9 cellular contexts compared by ENCODE assay signal in the genomic region with DNA sequence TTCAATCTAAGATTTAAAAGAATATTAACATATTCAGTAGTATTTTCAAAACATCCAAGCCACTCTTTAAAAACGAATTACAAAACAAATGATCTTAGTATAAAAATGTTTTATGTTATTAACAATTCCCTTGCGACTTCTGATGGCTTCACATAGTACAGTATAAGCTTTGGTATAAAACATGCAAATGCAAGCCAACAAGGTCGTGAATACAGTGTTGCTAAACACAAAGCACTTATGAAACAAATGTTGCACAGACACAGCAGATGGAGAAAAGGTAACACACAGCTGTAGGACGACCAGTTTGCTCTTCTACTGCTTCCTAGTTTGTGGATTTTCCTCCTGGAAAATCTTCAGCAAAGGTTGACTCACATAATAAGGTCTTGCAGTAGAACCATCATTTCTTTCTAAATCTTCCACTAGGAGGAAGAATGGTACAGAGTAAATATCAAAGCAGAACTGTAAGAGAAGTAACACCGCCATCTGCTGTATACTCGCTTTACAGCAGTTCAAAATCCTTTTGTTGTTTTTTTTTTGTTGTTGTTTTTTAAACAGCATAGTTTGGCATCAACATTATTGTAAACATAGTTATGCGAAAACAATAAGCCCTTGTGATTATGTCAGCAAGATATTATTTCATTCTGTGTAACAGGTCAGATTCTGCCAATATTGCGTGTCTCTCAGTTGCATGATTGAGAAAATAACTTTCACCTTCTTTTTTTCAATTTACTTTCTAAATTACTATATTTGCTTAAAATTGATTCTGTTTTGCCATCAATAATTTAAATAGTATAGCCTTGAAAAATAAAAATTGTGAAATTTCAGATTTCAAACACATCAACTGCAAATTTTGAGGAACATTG.
DNase-seq lines count a peak whose midpoint lies in the region; ATAC-seq and TF ChIP-seq lines count a peak whose summit lies in the region.
"Had no signal": no experiment of that assay in that cellular context is flagged by ENCODE, and none has a peak within 500 bp of the region (broad histone marks: within the 10 kb centered on the region; RNA-seq: fewer than 3 reads in every experiment).

No MANE protein-coding gene starts in this region.

- no peaks in the 10 kb centered on the region for H3K9me3 ChIP-seq in DOHH2 (ENCODE audit: control insufficient read depth, insufficient read depth, low read length)

- no peak overlapping the region for H3K4me3 Mint-ChIP-seq in activated naive CD8-positive, alpha-beta T cell treated with anti-CD3 and anti-CD28 coated beads, Interleukin-2, amount 50 U/mL, for 24 hours
- H3K4me3 Mint-ChIP-seq: activated T-cell treated with anti-CD3 and anti-CD28 coated beads, Interleukin-2, amount 50 U/mL, for 72 hours had no signal

- H3K4me1 ChIP-seq in DOHH2 (ENCODE audit: control insufficient read depth, low read length), result no peaks in the 10 kb centered on the region

- H3K9me2 ChIP-seq in DOHH2 (replicated peaks; ENCODE audit: control insufficient read depth, low read length), result no peaks in the 10 kb centered on the region

- no peak overlapping the region for H3K27ac ChIP-seq in DOHH2 (ENCODE audit: low read depth, low read length)

- H3K4me2 ChIP-seq in DOHH2 (ENCODE audit: low read length), result no peak overlapping the region

- TF ChIP-seq CTCF in DOHH2 (IDR thresholded peaks at IDR 0.05; ENCODE audit: low read depth, low read length, poor library complexity, severe bottlenecking), result peak; percentile 85

- no peak overlapping the region for H3K27ac Mint-ChIP-seq in activated naive CD8-positive, alpha-beta T cell treated with anti-CD3 and anti-CD28 coated beads, Interleukin-2, amount 50 U/mL, for 24 hours
- H3K27ac Mint-ChIP-seq: activated T-cell treated with anti-CD3 and anti-CD28 coated beads, Interleukin-2, amount 50 U/mL, for 72 hours had no signal

- no peaks in the 10 kb centered on the region for H3F3A ChIP-seq in DOHH2 (ENCODE audit: control insufficient read depth, insufficient read depth)

- no peaks in the 10 kb centered on the region for H4K20me1 ChIP-seq in DOHH2 (ENCODE audit: control insufficient read depth, insufficient read depth, low read depth, low read length)

- H3K27me3 Mint-ChIP-seq in activated naive CD8-positive, alpha-beta T cell treated with anti-CD3 and anti-CD28 coated beads, Interleukin-2, amount 50 U/mL, for 24 hours, result no peaks in the 10 kb centered on the region

- H3K4me1 Mint-ChIP-seq in activated naive CD8-positive, alpha-beta T cell treated with anti-CD3 and anti-CD28 coated beads, Interleukin-2, amount 50 U/mL, for 24 hours, result no peaks in the 10 kb centered on the region

- no peaks in the 10 kb centered on the region; the same call in 1 of the 2 replicates for H3K27me3 ChIP-seq in DOHH2 (ENCODE audit: control insufficient read depth, low read length)

- no peaks in the 10 kb centered on the region for H3K9me3 Mint-ChIP-seq in activated naive CD8-positive, alpha-beta T cell treated with anti-CD3 and anti-CD28 coated beads, Interleukin-2, amount 50 U/mL, for 24 hours
- H3K9me3 Mint-ChIP-seq: activated T-cell treated with anti-CD3 and anti-CD28 coated beads, Interleukin-2, amount 50 U/mL, for 72 hours had no signal

- ATAC-seq in GM19452 (IDR thresholded peaks at IDR 0.05; ENCODE audit: unreplicated experiment) (peak; percentile 82), HG03442 (IDR thresholded peaks at IDR 0.05; ENCODE audit: unreplicated experiment) (peak; percentile 94)
- no peak for ATAC-seq in activated naive CD8-positive, alpha-beta T cell treated with anti-CD3 and anti-CD28 coated beads, Interleukin-2, amount 50 U/mL, for 24 hours

- H3K36me3 ChIP-seq in DOHH2 (ENCODE audit: control insufficient read depth, low read length), result no peaks in the 10 kb centered on the region

- DNase-seq in NCI-H774 (lab: John Stamatoyannopoulos, UW), result peak; percentile 39
- DNase-seq in dermis microvascular lymphatic vessel endothelial cell (ENCODE audit: low read depth in 2 of 2), result peak; percentile 15 to 49
- peak; percentile 26 for DNase-seq in midbrain (lab: John Stamatoyannopoulos, UW)
- DNase-seq in NCI-H128 (lab: John Stamatoyannopoulos, UW; ENCODE audit: unreplicated experiment), result no peak
- DNase-seq in activated naive CD8-positive, alpha-beta T cell treated with anti-CD3 and anti-CD28 coated beads, Interleukin-2, amount 50 U/mL, for 24 hours, result no peak

- no peaks in the 10 kb centered on the region for H3K79me2 ChIP-seq in DOHH2 (ENCODE audit: control insufficient read depth, low read length)

- H3K36me3 Mint-ChIP-seq in activated naive CD8-positive, alpha-beta T cell treated with anti-CD3 and anti-CD28 coated beads, Interleukin-2, amount 50 U/mL, for 24 hours (ENCODE audit: low read depth), result no peaks in the 10 kb centered on the region

- H3K4me3 ChIP-seq in DOHH2 (ENCODE audit: low read length), result no peak overlapping the region

Comparison
In these comparisons a context has a peak if more than half of its experiments do, and no peak if none do; other contexts are left out.
1. DNase-seq: peak in NCI-H774 (single experiment), dermis microvascular lymphatic vessel endothelial cell (2 of 2) and midbrain (single experiment); none in NCI-H128 (single experiment) and activated naive CD8-positive, alpha-beta T cell treated with anti-CD3 and anti-CD28 coated beads, Interleukin-2, amount 50 U/mL, for 24 hours (single experiment).